Comparison of ENCODE assay signal across 7 cellular contexts in the genomic region with DNA sequence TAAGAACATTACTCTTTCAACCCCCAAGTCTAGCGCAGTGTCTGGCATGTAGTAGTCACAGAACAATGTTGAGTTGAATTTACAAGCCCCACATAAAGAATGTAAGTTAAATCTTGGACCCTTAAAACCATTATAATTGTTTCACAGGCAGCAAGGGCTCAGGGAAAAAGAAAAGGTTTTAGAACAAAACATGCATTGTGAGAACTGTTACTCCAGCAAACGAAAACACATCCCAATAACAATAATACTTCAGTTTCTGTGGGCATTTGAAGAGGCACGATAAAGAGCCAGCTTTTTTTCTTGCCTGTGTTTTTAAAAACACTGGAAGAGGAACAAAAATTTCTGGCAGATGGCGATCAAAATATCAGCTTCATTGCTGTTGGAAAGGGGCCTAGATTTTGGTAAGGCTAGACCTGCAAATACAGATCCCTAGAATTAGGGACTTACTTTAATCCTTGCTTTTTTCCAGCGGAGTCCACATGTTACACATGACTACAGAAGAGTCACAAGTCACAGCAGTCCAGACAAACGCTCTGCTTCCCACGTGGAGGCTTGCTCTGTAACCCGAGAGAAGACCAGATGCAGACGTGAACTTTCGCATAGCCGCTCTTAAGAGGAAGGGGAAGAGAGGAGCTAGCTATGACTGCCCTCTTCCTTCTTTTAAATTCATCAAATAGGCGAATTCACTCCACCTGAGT.
DNase-seq lines count a peak whose midpoint lies in the region; ATAC-seq, FAIRE-seq and TF ChIP-seq lines count a peak whose summit lies in the region.

No MANE protein-coding gene starts in this region.

- no peaks in the 10 kb centered on the region for H3K36me3 ChIP-seq in keratinocyte (ENCODE audit: control insufficient read depth in 2 of 2, extremely low read depth in 1 of 2, insufficient read depth in 2 of 2, low read length in 2 of 2)
- no peaks in the 10 kb centered on the region for H3K36me3 ChIP-seq in tibial artery
- no peaks in the 10 kb centered on the region for H3K36me3 ChIP-seq in CD8-positive, alpha-beta memory T cell (ENCODE audit: insufficient read depth, low read length)

- no peak for ATAC-seq in natural killer cell

- H3K79me2 ChIP-seq in keratinocyte (ENCODE audit: control insufficient read depth, insufficient read depth, low read length): no peaks in the 10 kb centered on the region

- H3K27ac Mint-ChIP-seq in CD8-positive, alpha-beta memory T cell: no peak overlapping the region
- H3K27ac Mint-ChIP-seq in natural killer cell: no peak overlapping the region

- dilution Hi-C loops in keratinocyte (cut with MboI; ENCODE audit: extremely low pct_ligation_motif_present, low sequenced_read_pairs): no loop called here

- H3K27me3 Mint-ChIP-seq in CD8-positive, alpha-beta memory T cell: no peaks in the 10 kb centered on the region
- peaks cover 0 to 2% of the 10 kb centered on the region in 2 donors for H3K27me3 Mint-ChIP-seq in natural killer cell (ENCODE audit: low read depth in 2 of 2)

- H3K27me3 ChIP-seq in keratinocyte (ENCODE audit: control insufficient read depth, extremely low read depth, insufficient read depth, low read length) (no peaks in the 10 kb centered on the region), tibial artery (no peaks in the 10 kb centered on the region)
- no peaks in the 10 kb centered on the region for H3K27me3 ChIP-seq in CD8-positive, alpha-beta memory T cell (ENCODE audit: insufficient read depth, low read length, poor library complexity, severe bottlenecking)

- H3K9me3 Mint-ChIP-seq in CD8-positive, alpha-beta memory T cell: peaks cover 0 to 3% (median 0%) of the 10 kb centered on the region in 5 donors
- H3K9me3 Mint-ChIP-seq in natural killer cell: no peaks in the 10 kb centered on the region

- H3K9me1 ChIP-seq in keratinocyte (ENCODE audit: control insufficient read depth, extremely low read depth, insufficient read depth, low read length): no peaks in the 10 kb centered on the region

- peak overlapping the region; percentile 33 for H2AFZ ChIP-seq in keratinocyte (ENCODE audit: control insufficient read depth, low read length)

- no peaks in the 10 kb centered on the region for H3K9me3 ChIP-seq in keratinocyte (ENCODE audit: control insufficient read depth, low read depth, low read length)
- H3K9me3 ChIP-seq in tibial artery: no peaks in the 10 kb centered on the region
- H3K9me3 ChIP-seq in CD8-positive, alpha-beta memory T cell (ENCODE audit: low read length): no peaks in the 10 kb centered on the region

- CTCF ChIA-PET in CD8-positive, alpha-beta memory T cell (lab: Charles Lee): no interaction called here

- H3K4me3 ChIP-seq in astrocyte of the spinal cord (ENCODE audit: low read depth, low read length) (no peak overlapping the region), keratinocyte (ENCODE audit: control insufficient read depth in 2 of 3, extremely low read depth in 1 of 3, insufficient read depth in 2 of 3, low read depth in 1 of 3, low read length in 3 of 3) (no peak overlapping the region), tibial artery (peak overlapping the region in 1 of 2 donors; percentile 6)
- no peak overlapping the region for H3K4me3 ChIP-seq in CD8-positive, alpha-beta memory T cell (ENCODE audit: low read length)

- TF ChIP-seq CTCF in astrocyte of the spinal cord (IDR thresholded peaks at IDR 0.05; ENCODE audit: low read depth, low read length) (no peak), keratinocyte (optimal IDR thresholded peaks at IDR 0.05 in 1 of 3, IDR thresholded peaks at IDR 0.05 in 1 of 3, conservative IDR thresholded peaks at IDR 0.05 in 1 of 3; ENCODE audit: extremely low read depth in 1 of 3, insufficient read depth in 2 of 3, low read length in 3 of 3) (no peak), tibial artery (IDR thresholded peaks at IDR 0.05) (no peak), natural killer cell (IDR thresholded peaks at IDR 0.05) (no peak)

- peaks cover 7% of the 10 kb centered on the region for H3K4me1 ChIP-seq in keratinocyte (ENCODE audit: control insufficient read depth, extremely low read depth, insufficient read depth, low read length)
- peaks cover 0 to 40% (median 19%) of the 10 kb centered on the region in 4 donors for H3K4me1 ChIP-seq in tibial artery
- no peaks in the 10 kb centered on the region for H3K4me1 ChIP-seq in CD8-positive, alpha-beta memory T cell (ENCODE audit: insufficient read depth, low read length)

- H4K20me1 ChIP-seq in keratinocyte (ENCODE audit: control insufficient read depth, extremely low read depth, insufficient read depth, low read length): no peaks in the 10 kb centered on the region

- no peaks in the 10 kb centered on the region for H3K4me1 Mint-ChIP-seq in CD8-positive, alpha-beta memory T cell
- no peaks in the 10 kb centered on the region for H3K4me1 Mint-ChIP-seq in natural killer cell

- no peak overlapping the region for H3K27ac ChIP-seq in keratinocyte (ENCODE audit: control insufficient read depth, insufficient read depth, low read length)
- peak overlapping the region; percentile 53 to 69 for H3K27ac ChIP-seq in tibial artery
- H3K27ac ChIP-seq in CD8-positive, alpha-beta memory T cell (ENCODE audit: low read depth, low read length): no peak overlapping the region

- DNase-seq in NCI-H1694 (lab: John Stamatoyannopoulos, UW) (peak; percentile 74), astrocyte of the spinal cord (ENCODE audit: low read depth, low spot score) (peak; percentile 39), keratinocyte (ENCODE audit: low read depth, low spot score) (no peak), tibial artery (peak; percentile 73 to 75), natural killer cell (no peak), cerebellar nuclear complex (lab: John Stamatoyannopoulos, UW) (no peak)
- DNase-seq in CD8-positive, alpha-beta memory T cell: no peak

- H3K4me3 Mint-ChIP-seq in CD8-positive, alpha-beta memory T cell: no peak overlapping the region
- no peak overlapping the region for H3K4me3 Mint-ChIP-seq in natural killer cell

- intact Hi-C loops in tibial artery (cut with DNase I; ENCODE audit: low total_unique reads) (no loop called here), natural killer cell (cut with micrococcal nuclease) (no loop called here)

- H3K36me3 Mint-ChIP-seq in CD8-positive, alpha-beta memory T cell: no peaks in the 10 kb centered on the region
- no peaks in the 10 kb centered on the region for H3K36me3 Mint-ChIP-seq in natural killer cell

- POLR2A ChIA-PET in CD8-positive, alpha-beta memory T cell (lab: Charles Lee): no interaction called here

- H3K4me2 ChIP-seq in keratinocyte (ENCODE audit: control insufficient read depth, extremely low read depth, insufficient read depth, low read depth, low read length): no peak overlapping the region

- FAIRE-seq in keratinocyte (lab: Jason Lieb, UNC): no peak

- in situ Hi-C loops in astrocyte of the spinal cord (cut with HindIII; ENCODE audit: low sequenced_read_pairs): no loop called here

- H3K9ac ChIP-seq in keratinocyte (ENCODE audit: control insufficient read depth, extremely low read depth, insufficient read depth, low read length): no peak overlapping the region

Comparison
In these comparisons a context has a peak if more than half of its experiments do, and no peak if none do; other contexts are left out.
1. DNase-seq: peak in NCI-H1694 (single experiment), astrocyte of the spinal cord (single experiment) and tibial artery (2 of 2); none in keratinocyte (single experiment), CD8-positive, alpha-beta memory T cell (0 of 5), natural killer cell (single experiment) and cerebellar nuclear complex (0 of 2).
2. H3K27ac ChIP-seq: peak in tibial artery (2 of 2); none in keratinocyte (single experiment) and CD8-positive, alpha-beta memory T cell (single experiment).